22 cellular contexts compared by ENCODE assay signal in the genomic region with DNA sequence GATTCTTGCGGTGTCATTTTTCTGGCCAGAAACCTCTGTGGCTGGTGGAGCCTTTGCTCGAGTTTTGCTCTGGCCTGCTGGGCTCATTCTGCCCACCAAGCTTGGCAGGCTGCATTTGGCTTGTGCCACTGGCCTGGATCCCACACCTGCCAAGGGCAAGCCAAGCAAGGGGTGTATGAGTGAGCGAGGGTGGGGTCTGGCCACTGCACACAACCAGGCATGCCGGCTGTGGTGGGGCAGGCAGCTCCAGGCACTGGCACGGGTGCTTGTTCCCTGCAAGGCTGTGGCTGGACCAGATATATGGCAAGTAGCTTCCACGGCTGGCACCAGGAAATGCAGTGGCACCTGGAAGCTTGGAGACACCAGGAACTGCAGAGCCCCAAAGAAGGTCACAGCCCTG.
A peak's percentile ranks its signal among the peaks of the same experiment; 100 is the strongest.
DNase-seq lines count a peak whose midpoint lies in the region; FAIRE-seq and TF ChIP-seq lines count a peak whose summit lies in the region.
"Had no signal": no experiment of that assay in that cellular context is flagged by ENCODE, and none has a peak within 500 bp of the region (broad histone marks: within the 10 kb centered on the region; RNA-seq: fewer than 3 reads in every experiment).

No MANE protein-coding gene starts in this region.

- H3K4me3 Mint-ChIP-seq in activated T-helper 1 cell treated with anti-CD3 and anti-CD28 coated beads, Interleukin-12 subunit alpha, Interleukin-12 subunit beta, Interleukin-2, Interleukin-4 antibody, amounts not matched to agents 30 ng/mL and 10 ng/mL and 1 ng/mL, durations not matched to agents 14 hours and 24 hours and 36 hours: no peak overlapping the region
- H3K4me3 Mint-ChIP-seq: CD4-positive, CD25-positive, alpha-beta regulatory T cell had no signal

- peaks cover 8% of the 10 kb centered on the region for H3K9me3 Mint-ChIP-seq in activated T-helper 1 cell treated with anti-CD3 and anti-CD28 coated beads, Interleukin-12 subunit alpha, Interleukin-12 subunit beta, Interleukin-2, Interleukin-4 antibody, amounts not matched to agents 30 ng/mL and 10 ng/mL and 1 ng/mL, durations not matched to agents 14 hours and 24 hours and 36 hours

- peaks cover 8% of the 10 kb centered on the region for H3K27me3 Mint-ChIP-seq in activated T-helper 1 cell treated with anti-CD3 and anti-CD28 coated beads, Interleukin-12 subunit alpha, Interleukin-12 subunit beta, Interleukin-2, Interleukin-4 antibody, amounts not matched to agents 30 ng/mL and 10 ng/mL and 1 ng/mL, durations not matched to agents 14 hours and 24 hours and 36 hours (ENCODE audit: insufficient read depth)

- peaks cover 64% of the 10 kb centered on the region for H3K4me1 Mint-ChIP-seq in activated T-helper 1 cell treated with anti-CD3 and anti-CD28 coated beads, Interleukin-12 subunit alpha, Interleukin-12 subunit beta, Interleukin-2, Interleukin-4 antibody, amounts not matched to agents 30 ng/mL and 10 ng/mL and 1 ng/mL, durations not matched to agents 14 hours and 24 hours and 36 hours (ENCODE audit: low read depth)

- no peak overlapping the region for H3K4me2 ChIP-seq in osteoblast (ENCODE audit: insufficient read depth, low read length)
- H3K4me2 ChIP-seq: SK-N-SH had no signal

- H4K20me1 ChIP-seq in osteoblast (ENCODE audit: insufficient read depth, low read length): no peaks in the 10 kb centered on the region

- H3K4me1 ChIP-seq in kidney (ENCODE audit: control insufficient read depth in 1 of 2, insufficient read depth in 1 of 2, low read depth in 1 of 2, low read length in 2 of 2) (no peaks in the 10 kb centered on the region), osteoblast (ENCODE audit: insufficient read depth, low read length) (peaks cover 4% of the 10 kb centered on the region)

- H2AFZ ChIP-seq in osteoblast (ENCODE audit: low read length): no peak overlapping the region

- no peak for TF ChIP-seq CTCF in kidney (IDR thresholded peaks at IDR 0.05; ENCODE audit: borderline replicate concordance, extremely low read depth, insufficient read depth)
- no peak for TF ChIP-seq CTCF in osteoblast (IDR thresholded peaks at IDR 0.05; ENCODE audit: extremely low read depth, low read depth, low read length)

- H3K27ac ChIP-seq in kidney (ENCODE audit: low read depth in 2 of 2, low read length in 2 of 2): no peak overlapping the region
- no peak overlapping the region for H3K27ac ChIP-seq in osteoblast (ENCODE audit: low read depth, low read length)

- H3K27me3 ChIP-seq in osteoblast (ENCODE audit: insufficient read depth, low read length): no peaks in the 10 kb centered on the region
- H3K27me3 ChIP-seq: MG63 had no signal

- no peaks in the 10 kb centered on the region for H3K36me3 ChIP-seq in kidney (ENCODE audit: control insufficient read depth in 1 of 2, insufficient read depth in 2 of 2, low read length in 2 of 2)
- no peaks in the 10 kb centered on the region for H3K36me3 ChIP-seq in osteoblast (ENCODE audit: insufficient read depth, low read length)
- H3K36me3 ChIP-seq: MG63 had no signal

- H3K36me3 Mint-ChIP-seq in activated T-helper 1 cell treated with anti-CD3 and anti-CD28 coated beads, Interleukin-12 subunit alpha, Interleukin-12 subunit beta, Interleukin-2, Interleukin-4 antibody, amounts not matched to agents 30 ng/mL and 10 ng/mL and 1 ng/mL, durations not matched to agents 14 hours and 24 hours and 36 hours (ENCODE audit: low read depth): peaks cover 4% of the 10 kb centered on the region
- H3K36me3 Mint-ChIP-seq: CD4-positive, CD25-positive, alpha-beta regulatory T cell had no signal

- FAIRE-seq in kidney (lab: Jason Lieb, UNC): no peak
- FAIRE-seq: K562, RCC 7860 had no signal

- intact Hi-C loops in kidney (cut with DNase I): no loop called here
- intact Hi-C loops in activated T-helper 1 cell treated with anti-CD3 and anti-CD28 coated beads, Interleukin-12 subunit alpha, Interleukin-12 subunit beta, Interleukin-2, Interleukin-4 antibody, amounts not matched to agents 30 ng/mL and 10 ng/mL and 1 ng/mL, durations not matched to agents 14 hours and 24 hours and 36 hours (cut with micrococcal nuclease): loop anchor here (5.0 to 10.0 kb wide), 8 partner anchors 249 to 1854 kb away; a partner anchor contains a TSS

- H3K4me3 ChIP-seq in kidney (ENCODE audit: low read length in 2 of 2) (no peak overlapping the region), osteoblast (ENCODE audit: insufficient read depth, low read length) (no peak overlapping the region)
- H3K4me3 ChIP-seq: K562, MG63 had no signal

- DNase-seq in activated CD8-positive, alpha-beta memory T cell treated with anti-CD3 and anti-CD28 coated beads for 24 hours: peak; percentile 57
- no peak for DNase-seq in activated CD8-positive, alpha-beta memory T cell treated with anti-CD3 and anti-CD28 coated beads, Interleukin-2, amount 50 U/mL, for 48 hours
- DNase-seq in NCI-H446 treated with DMSO at 0.1 percent for 48 hours (lab: John Stamatoyannopoulos, UW): peak; percentile 71
- peak; percentile 60 for DNase-seq in kidney
- DNase-seq in osteoblast (ENCODE audit: insufficient read length, low spot score, missing footprints): peak; percentile 38
- DNase-seq in activated CD4-positive, alpha-beta T cell treated with anti-CD3 and anti-CD28 coated beads for 1 hour: no peak
- DNase-seq in NCI-H82 treated with DMSO at 0.1 percent for 48 hours (lab: John Stamatoyannopoulos, UW; ENCODE audit: unreplicated experiment): no peak
- DNase-seq in activated T-helper 1 cell treated with anti-CD3 and anti-CD28 coated beads, Interleukin-12 subunit alpha, Interleukin-12 subunit beta, Interleukin-2, Interleukin-4 antibody, amounts not matched to agents 30 ng/mL and 10 ng/mL and 1 ng/mL, durations not matched to agents 14 hours and 24 hours and 36 hours (ENCODE audit: low spot score): no peak
- DNase-seq: 8988T; CD4-positive, CD25-positive, alpha-beta regulatory T cell; DMS153; H7; MG63; NCI-H1105 treated with DMSO at 0.1 percent for 48 hours; NCI-H146; NCI-H1930; NCI-H2107; NCI-H510A; NCI-H69; SK-N-SH had no signal

- H3K79me2 ChIP-seq in osteoblast (ENCODE audit: insufficient read depth, low read length): no peaks in the 10 kb centered on the region

- H3K9ac ChIP-seq in kidney (ENCODE audit: low read length in 2 of 2): no peak overlapping the region
- H3K9ac ChIP-seq: SK-N-SH had no signal

- no peak overlapping the region for H3K27ac Mint-ChIP-seq in activated T-helper 1 cell treated with anti-CD3 and anti-CD28 coated beads, Interleukin-12 subunit alpha, Interleukin-12 subunit beta, Interleukin-2, Interleukin-4 antibody, amounts not matched to agents 30 ng/mL and 10 ng/mL and 1 ng/mL, durations not matched to agents 14 hours and 24 hours and 36 hours
- H3K27ac Mint-ChIP-seq: CD4-positive, CD25-positive, alpha-beta regulatory T cell had no signal

- no peaks in the 10 kb centered on the region for H3K9me3 ChIP-seq in kidney (ENCODE audit: control insufficient read depth in 1 of 2, low read length in 2 of 2)
- H3K9me3 ChIP-seq in osteoblast (ENCODE audit: low read depth, low read length): no peaks in the 10 kb centered on the region
- H3K9me3 ChIP-seq: MG63, SK-N-SH had no signal

Comparison
In these comparisons a context has a peak if more than half of its experiments do, and no peak if none do; other contexts are left out.
1. DNase-seq: peak in activated CD8-positive, alpha-beta memory T cell treated with anti-CD3 and anti-CD28 coated beads for 24 hours (single experiment), NCI-H446 treated with DMSO at 0.1 percent for 48 hours (single experiment), kidney (single experiment) and osteoblast (single experiment); none in activated CD8-positive, alpha-beta memory T cell treated with anti-CD3 and anti-CD28 coated beads, Interleukin-2, amount 50 U/mL, for 48 hours (single experiment), activated CD4-positive, alpha-beta T cell treated with anti-CD3 and anti-CD28 coated beads for 1 hour (single experiment), NCI-H82 treated with DMSO at 0.1 percent for 48 hours (single experiment) and activated T-helper 1 cell treated with anti-CD3 and anti-CD28 coated beads, Interleukin-12 subunit alpha, Interleukin-12 subunit beta, Interleukin-2, Interleukin-4 antibody, amounts not matched to agents 30 ng/mL and 10 ng/mL and 1 ng/mL, durations not matched to agents 14 hours and 24 hours and 36 hours (single experiment).